ENCODE assay signal across 9 cellular contexts in the genomic region with DNA sequence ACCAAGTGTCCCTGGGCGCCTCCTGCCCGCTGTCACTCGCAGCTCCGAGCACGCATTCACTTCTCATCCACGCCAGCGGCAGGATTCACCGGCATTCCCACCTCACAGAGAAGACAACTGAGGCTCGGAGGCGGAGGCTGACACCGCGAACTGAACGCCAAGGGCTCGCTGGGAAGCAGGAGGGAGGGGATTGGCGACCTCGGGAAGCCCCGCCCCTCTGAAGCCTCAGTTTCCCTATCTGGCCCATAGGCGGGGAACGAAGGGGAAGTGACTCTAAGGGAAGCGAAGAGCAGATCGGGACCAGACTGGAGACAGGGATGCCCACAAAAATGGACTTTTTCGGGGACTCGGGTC. TPM values are rescaled to one million over a fixed set of nuclear protein-coding genes. Genes with fewer than 3 reads are reported as not detected.
DNase-seq lines count a peak whose midpoint lies in the region; ATAC-seq and TF ChIP-seq lines count a peak whose summit lies in the region.
"Had no signal": no experiment of that assay in that cellular context is flagged by ENCODE, and none has a peak within 500 bp of the region (broad histone marks: within the 10 kb centered on the region; RNA-seq: fewer than 3 reads in every experiment).

No MANE protein-coding gene starts in this region.

- H3K27me3 ChIP-seq in Caco-2 (replicated peaks; ENCODE audit: control insufficient read depth, insufficient read depth, low read length) = no peaks in the 10 kb centered on the region
- no peaks in the 10 kb centered on the region for H3K27me3 ChIP-seq in effector memory CD4-positive, alpha-beta T cell (replicated peaks; ENCODE audit: control insufficient read depth, insufficient read depth, low read length, poor library complexity, severe bottlenecking)

- no peaks in the 10 kb centered on the region for H3K9me3 ChIP-seq in Caco-2
- H3K9me3 ChIP-seq in effector memory CD4-positive, alpha-beta T cell (ENCODE audit: control insufficient read depth, low read length) = no peaks in the 10 kb centered on the region

- H3K36me3 Mint-ChIP-seq in Caco-2 (ENCODE audit: insufficient read depth, unreplicated experiment) = peaks cover 48% of the 10 kb centered on the region

- no peaks in the 10 kb centered on the region for H3K27me3 Mint-ChIP-seq in Caco-2 (ENCODE audit: insufficient read depth, unreplicated experiment)

- CTCF ChIA-PET in Caco-2 (lab: Charles Lee) = no interaction called here

- TF ChIP-seq CTCF in Caco-2 (IDR thresholded peaks at IDR 0.05; ENCODE audit: insufficient read depth in 1 of 2, low read depth in 1 of 2, low read length in 1 of 2, severe bottlenecking in 1 of 2, unreplicated experiment in 1 of 2) = no peak
- TF ChIP-seq CTCF in GM13976 (IDR thresholded peaks at IDR 0.05; ENCODE audit: borderline replicate concordance, control extremely low read depth, extremely low read depth, insufficient read depth, missing control alignments) = no peak

- peak overlapping the region; percentile 79 for H3K4me3 Mint-ChIP-seq in Caco-2 (ENCODE audit: unreplicated experiment)

- DNase-seq in Caco-2 = no peak
- peak; percentile 65 for DNase-seq in NCI-H69 (lab: John Stamatoyannopoulos, UW)
- no peak for DNase-seq in effector memory CD4-positive, alpha-beta T cell
- DNase-seq in midbrain (lab: John Stamatoyannopoulos, UW) = peak; percentile 66
- DNase-seq in GM13976 (ENCODE audit: low spot score) = no peak
- no peak for DNase-seq in activated CD8-positive, alpha-beta memory T cell treated with anti-CD3 and anti-CD28 coated beads for 24 hours
- no peak for DNase-seq in superior temporal gyrus (ENCODE audit: extremely low spot score)

- H3K36me3 ChIP-seq in Caco-2 (ENCODE audit: control insufficient read depth, insufficient read depth, low read length) = no peaks in the 10 kb centered on the region
- H3K36me3 ChIP-seq in effector memory CD4-positive, alpha-beta T cell (ENCODE audit: control insufficient read depth, insufficient read depth, low read length) = no peaks in the 10 kb centered on the region

- H3K27ac ChIP-seq in effector memory CD4-positive, alpha-beta T cell (ENCODE audit: insufficient read depth, low read length, poor library complexity, severe bottlenecking) = peak overlapping the region; percentile 97

- H3K9me3 Mint-ChIP-seq in Caco-2 (ENCODE audit: unreplicated experiment) = no peaks in the 10 kb centered on the region

- peaks cover 15% of the 10 kb centered on the region for H3K4me1 Mint-ChIP-seq in Caco-2 (ENCODE audit: low read depth, unreplicated experiment)

- intact Hi-C loops in Caco-2 (cut with micrococcal nuclease; ENCODE audit: unreplicated experiment) = loop anchor here (1.0 kb wide), 1 partner anchor 110 kb away; no protein-coding TSS in a partner anchor

- in situ Hi-C loops in GM13976 (cut with MboI; ENCODE audit: low sequenced_read_pairs, unreplicated experiment) = no loop called here

- peak overlapping the region; percentile 96 for H3K27ac Mint-ChIP-seq in Caco-2 (ENCODE audit: unreplicated experiment)

- peak overlapping the region; percentile 91 for H3K4me3 ChIP-seq in Caco-2 (ENCODE audit: low read depth, low read length)
- peak overlapping the region; percentile 95 for H3K4me3 ChIP-seq in effector memory CD4-positive, alpha-beta T cell (ENCODE audit: insufficient read depth, low read depth, low read length, poor library complexity, severe bottlenecking)

- no peaks in the 10 kb centered on the region; the same call in 1 of the 2 replicates for H3K4me1 ChIP-seq in Caco-2
- H3K4me1 ChIP-seq in effector memory CD4-positive, alpha-beta T cell (ENCODE audit: control insufficient read depth, insufficient read depth, low read length, poor library complexity, severe bottlenecking) = peaks cover 13% of the 10 kb centered on the region

- ATAC-seq in GM21576 (IDR thresholded peaks at IDR 0.05; ENCODE audit: unreplicated experiment) = no peak

- POLR2A ChIA-PET in Caco-2 (lab: Charles Lee) = no interaction called here

- TSS peak; percentile 77 for BruUV-seq in Caco-2 (replicated peaks; lab: Mats Ljungman, UMichigan)

RNA-seq across cellular contexts. Expression of gene MICOS13, which starts 0.3 kb away (rescaled TPM):
- 43.1 and 44.0 TPM in 2 replicates for total RNA-seq in Caco-2 (2022)

RNA-seq across cellular contexts. Expression of gene HSD11B1L, which starts 0.8 kb away (rescaled TPM):
- total RNA-seq in Caco-2 (2022) = 2.4 and 3.1 TPM in 2 replicates

RNA-seq across cellular contexts. Expression of gene RPL36, which starts 10.0 kb away (rescaled TPM):
- 951 and 1,003 TPM in 2 replicates for total RNA-seq in Caco-2 (2022)

RNA-seq across cellular contexts. Expression of gene LONP1, which starts 39.9 kb away (rescaled TPM):
- total RNA-seq in Caco-2 (2022) = 174 and 208 TPM in 2 replicates

RNA-seq across cellular contexts. Expression of gene CATSPERD, which starts 40.4 kb away (rescaled TPM):
- not detected in 2 replicates for total RNA-seq in Caco-2 (2022)
- total RNA-seq: NCI-H460 had no signal

Comparison
In these comparisons a context has a peak if more than half of its experiments do, and no peak if none do; other contexts are left out.
1. DNase-seq: peak in NCI-H69 (single experiment) and midbrain (single experiment); none in Caco-2 (0 of 2), effector memory CD4-positive, alpha-beta T cell (0 of 3), GM13976 (single experiment), activated CD8-positive, alpha-beta memory T cell treated with anti-CD3 and anti-CD28 coated beads for 24 hours (single experiment) and superior temporal gyrus (single experiment).